Comparison of ENCODE assay signal across 18 cellular contexts in the genomic region with DNA sequence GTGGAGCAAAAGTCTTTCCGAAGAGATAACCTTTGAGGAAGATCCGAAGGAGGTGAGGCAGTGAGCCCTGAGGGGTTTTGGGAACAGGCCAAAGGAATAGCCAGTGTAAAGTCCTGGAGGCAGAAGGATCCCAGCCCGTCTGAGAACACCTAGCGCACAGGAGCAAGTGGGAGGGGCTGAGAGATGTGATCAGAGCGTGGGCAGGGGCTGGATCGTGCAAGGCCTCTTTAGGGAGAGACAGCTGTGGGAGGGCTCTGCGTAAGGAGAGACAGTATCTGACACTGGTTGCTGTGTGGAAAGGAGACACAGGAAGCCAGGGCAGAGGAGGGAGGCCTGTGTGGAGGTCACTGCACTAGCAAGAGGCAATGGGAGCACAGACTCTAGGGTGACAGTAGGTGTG.
"Had no signal": no experiment of that assay in that cellular context is flagged by ENCODE, and none has a peak within 500 bp of the region (broad histone marks: within the 10 kb centered on the region; RNA-seq: fewer than 3 reads in every experiment).

No MANE protein-coding gene starts in this region.

- H3K27me3 ChIP-seq: body of pancreas, colonic mucosa, neural progenitor cell, ovary, transverse colon had no signal

- H3K36me3 Mint-ChIP-seq: neural progenitor cell had no signal

- H3K9ac ChIP-seq: neural progenitor cell had no signal

- H3K9me3 Mint-ChIP-seq: activated B cell treated with CpG ODN at 0.5 μM for 24 hours had no signal

- ATAC-seq: body of pancreas; left colon; sciatic nerve; stimulated activated naive CD8-positive, alpha-beta T cell treated with anti-CD3 and anti-CD28 coated beads, Interleukin-15, Interleukin-2, amounts not matched to agents 100 U/mL and 50 U/mL, for 24 hours had no signal

- H3K27ac ChIP-seq: body of pancreas, colonic mucosa, neural progenitor cell, ovary, transverse colon had no signal

- H3K4me1 ChIP-seq: colonic mucosa, neural progenitor cell, transverse colon had no signal

- DNase-seq: activated B cell treated with CpG ODN at 0.5 μM for 24 hours; activated CD4-positive, alpha-beta T cell treated with anti-CD3 and anti-CD28 coated beads for 48 hours; activated T-cell treated with anti-CD3 and anti-CD28 coated beads, Interleukin-2, amount 50 U/mL, for 1 hour; amniotic stem cell; body of pancreas; caudate nucleus; colonic mucosa; foreskin fibroblast; midbrain; ovary; stimulated activated naive CD8-positive, alpha-beta T cell treated with anti-CD3 and anti-CD28 coated beads, Interleukin-15, Interleukin-2, amounts not matched to agents 100 U/mL and 50 U/mL, for 24 hours; T-helper 2 cell; transverse colon had no signal

- FAIRE-seq: endothelial cell of umbilical vein had no signal

- H3K4me3 Mint-ChIP-seq: activated B cell treated with CpG ODN at 0.5 μM for 24 hours; activated naive CD8-positive, alpha-beta T cell; neural progenitor cell had no signal

- H3K36me3 ChIP-seq: colonic mucosa, neural progenitor cell, ovary, transverse colon had no signal

- H3K4me1 Mint-ChIP-seq: activated B cell treated with CpG ODN at 0.5 μM for 24 hours, neural progenitor cell had no signal

- H3K4me3 ChIP-seq: body of pancreas, colonic mucosa, neural progenitor cell, ovary, transverse colon had no signal

- H3K9me3 ChIP-seq: body of pancreas, colonic mucosa had no signal

- H3K27ac Mint-ChIP-seq: activated B cell treated with CpG ODN at 0.5 μM for 24 hours; activated naive CD8-positive, alpha-beta T cell; neural progenitor cell had no signal
